22 cellular contexts compared by ENCODE assay signal in the genomic region with DNA sequence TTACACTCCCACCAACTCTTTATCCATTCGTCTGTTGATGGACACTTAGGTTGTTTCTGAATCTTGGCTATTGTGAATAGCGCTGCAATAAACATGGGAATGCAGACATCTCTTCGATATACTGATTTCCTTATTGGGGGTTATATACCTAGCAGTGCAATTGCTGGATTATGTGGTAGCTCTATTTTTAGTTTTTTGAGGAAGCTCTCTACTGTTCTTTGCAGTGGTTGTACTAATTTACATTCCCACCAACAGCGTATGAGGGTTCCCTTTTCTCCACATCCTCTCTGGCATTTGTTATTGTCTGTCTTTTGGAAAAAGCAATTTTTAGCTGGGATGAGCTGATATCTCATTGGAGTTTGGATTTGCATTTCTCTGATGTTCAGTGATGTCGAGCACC. TPM values are rescaled to one million over a fixed set of nuclear protein-coding genes. Genes with fewer than 3 reads are reported as not detected.
"Had no signal": no experiment of that assay in that cellular context is flagged by ENCODE, and none has a peak within 500 bp of the region (broad histone marks: within the 10 kb centered on the region; RNA-seq: fewer than 3 reads in every experiment).

No MANE protein-coding gene starts in this region.

- H2AFZ ChIP-seq: parathyroid adenoma had no signal

- H3K9me3 ChIP-seq: psoas muscle, right lobe of liver, suprapubic skin, thyroid gland, upper lobe of left lung had no signal

- DNase-seq: dermis blood vessel endothelial cell; foreskin keratinocyte; kidney; left cardiac atrium; left ventricle myocardium superior; mesenchymal stem cell; midbrain; naive thymus-derived CD4-positive, alpha-beta T cell; nephron progenitor cell; psoas muscle; retina; right lobe of liver; stimulated activated CD4-positive, alpha-beta T cell treated with anti-CD3 and anti-CD28 coated beads, Interleukin-4, amount 100 ng/mL, for 1 hour; stimulated activated CD8-positive, alpha-beta memory T cell treated with anti-CD3 and anti-CD28 coated beads, Interleukin-4, amount 100 ng/mL, for 48 hours; stimulated activated naive CD8-positive, alpha-beta T cell treated with anti-CD3 and anti-CD28 coated beads, Interleukin-15, Interleukin-2, amounts not matched to agents 100 U/mL and 50 U/mL, for 24 hours; thyroid gland had no signal

- H3K27ac ChIP-seq: foreskin keratinocyte, parathyroid adenoma, psoas muscle, right lobe of liver, suprapubic skin, thyroid gland, upper lobe of left lung had no signal

- FAIRE-seq: colon, kidney had no signal

- H3K9ac ChIP-seq: parathyroid adenoma had no signal

- ATAC-seq: foreskin keratinocyte; left cardiac atrium; left ventricle myocardium superior; naive thymus-derived CD4-positive, alpha-beta T cell; psoas muscle; right lobe of liver; stimulated activated effector memory CD8-positive, alpha-beta T cell treated with anti-CD3 and anti-CD28 coated beads, Interleukin-12 subunit alpha, Interleukin-12 subunit beta, amount 100 ng/mL, for 72 hours; stimulated activated naive CD8-positive, alpha-beta T cell treated with anti-CD3 and anti-CD28 coated beads, Interleukin-15, Interleukin-2, amounts not matched to agents 100 U/mL and 50 U/mL, for 24 hours had no signal

- H3K4me3 ChIP-seq: lung, psoas muscle, right lobe of liver, suprapubic skin, thyroid gland, upper lobe of left lung had no signal

- H3K36me3 ChIP-seq: right lobe of liver, suprapubic skin, thyroid gland, upper lobe of left lung had no signal

- H3K27me3 ChIP-seq: foreskin keratinocyte, right lobe of liver, suprapubic skin, thyroid gland, upper lobe of left lung had no signal

- H3K4me1 ChIP-seq: psoas muscle, right lobe of liver had no signal

RNA-seq across cellular contexts. Expression of a gene that starts 29.5 kb away (rescaled TPM):
- total RNA-seq: dermis blood vessel endothelial cell, left cardiac atrium, left ventricle myocardium superior, psoas muscle, right lobe of liver had no signal
- polyA plus RNA-seq: naive thymus-derived CD4-positive, alpha-beta T cell had no signal
